20 cellular contexts compared by ENCODE assay signal in genomic region chr5:164824671-164825070, GRCh38.
A peak's percentile ranks its signal among the peaks of the same experiment; 100 is the strongest.
DNase-seq lines count a peak whose midpoint lies in the region; ATAC-seq, FAIRE-seq and TF ChIP-seq lines count a peak whose summit lies in the region.
"Had no signal": no experiment of that assay in that cellular context is flagged by ENCODE, and none has a peak within 500 bp of the region (broad histone marks: within the 10 kb centered on the region; RNA-seq: fewer than 3 reads in every experiment).

No MANE protein-coding gene starts in this region.

- CTCF ChIA-PET in WTC11 (lab: Charles Lee), result no interaction called here

- no peak overlapping the region for H3K27ac ChIP-seq in KMS-11
- H3K27ac ChIP-seq in parathyroid adenoma, result no peak overlapping the region
- no peak overlapping the region for H3K27ac ChIP-seq in H9 (ENCODE audit: insufficient read length, low read depth, low read length)
- H3K27ac ChIP-seq: C4-2B, HL-60 had no signal

- H2AFZ ChIP-seq in KMS-11 (ENCODE audit: low read depth), result peak overlapping the region; percentile 59; the same call in 1 of the 2 replicates
- no peak overlapping the region for H2AFZ ChIP-seq in parathyroid adenoma
- no peak overlapping the region for H2AFZ ChIP-seq in H9 (ENCODE audit: low read length)
- H2AFZ ChIP-seq: GM23338 had no signal

- H3K4me1 Mint-ChIP-seq in WTC11, result peaks cover 14% of the 10 kb centered on the region
- peaks cover 2 to 4% of the 10 kb centered on the region in 2 experiments; a peak in 2 of 4 replicates for H3K4me1 Mint-ChIP-seq in H9

- H3K36me3 ChIP-seq in KMS-11 (ENCODE audit: insufficient read depth) (no peaks in the 10 kb centered on the region), parathyroid adenoma (ENCODE audit: control insufficient read depth, insufficient read depth, low read length) (no peaks in the 10 kb centered on the region)

- H3K27ac Mint-ChIP-seq in WTC11, result peak overlapping the region; percentile 44; the same call in 1 of the 2 replicates
- no peak overlapping the region for H3K27ac Mint-ChIP-seq in H9
- H3K27ac Mint-ChIP-seq: CD4-positive, alpha-beta T cell; GM23338; HFFc6 had no signal

- H3K18ac ChIP-seq in H9 (ENCODE audit: insufficient read length, low read depth, low read length), result no peak overlapping the region

- H3K14ac ChIP-seq in H9 (ENCODE audit: insufficient read depth, low read length), result no peak overlapping the region

- H3K23me2 ChIP-seq in H9 (ENCODE audit: insufficient read length, low read depth, low read length, poor library complexity, severe bottlenecking), result no peaks in the 10 kb centered on the region

- no peaks in the 10 kb centered on the region for H3K9me3 ChIP-seq in parathyroid adenoma (ENCODE audit: control insufficient read depth, low read length)
- H3K9me3 ChIP-seq in H9 (ENCODE audit: control insufficient read depth, low read depth, low read length), result no peaks in the 10 kb centered on the region
- H3K9me3 ChIP-seq: Caco-2 had no signal

- no peak overlapping the region for H3T11ph ChIP-seq in H9 (ENCODE audit: low read length)

- H3K9me3 Mint-ChIP-seq in WTC11 (peaks cover 8% of the 10 kb centered on the region), H9 (no peaks in the 10 kb centered on the region; a peak in 1 of 5 replicates)
- H3K9me3 Mint-ChIP-seq: CD4-positive, alpha-beta T cell had no signal

- no peak for ATAC-seq in WTC11
- ATAC-seq: GM23338, HCT116 had no signal

- no peak overlapping the region for H3K56ac ChIP-seq in H9 (ENCODE audit: insufficient read length, low read depth, low read length)

- DNase-seq in WTC11 (ENCODE audit: low spot score) (no peak), left kidney (ENCODE audit: low read depth, low spot score) (peak; percentile 10), HTR-8/SVneo (ENCODE audit: insufficient read length, low spot score) (no peak), NCI-H526 (lab: John Stamatoyannopoulos, UW) (no peak), H9 (no peak)
- DNase-seq: AML-193; Caco-2; CD4-positive, alpha-beta T cell; GDM1; HFFc6; IMR-90 had no signal

- peak overlapping the region; percentile 44 for H3K4me2 ChIP-seq in KMS-11
- H3K4me2 ChIP-seq in parathyroid adenoma (ENCODE audit: low read length), result peak overlapping the region; percentile 25
- H3K4me2 ChIP-seq in H9 (ENCODE audit: insufficient read depth, insufficient read length, low read length), result no peak overlapping the region
- H3K4me2 ChIP-seq: GM23338 had no signal

- H3K79me2 ChIP-seq in KMS-11 (ENCODE audit: insufficient read depth, low read depth) (no peaks in the 10 kb centered on the region), parathyroid adenoma (no peaks in the 10 kb centered on the region), H9 (ENCODE audit: insufficient read depth, low read length) (no peaks in the 10 kb centered on the region)

- no peak overlapping the region for H2AK5ac ChIP-seq in H9 (ENCODE audit: insufficient read length, low read length)

- H2BK5ac ChIP-seq in H9 (ENCODE audit: insufficient read length, low read length), result no peak overlapping the region

- H3K27me3 ChIP-seq in KMS-11 (ENCODE audit: insufficient read depth, low read depth) (no peaks in the 10 kb centered on the region), parathyroid adenoma (ENCODE audit: control insufficient read depth, insufficient read depth, low read length) (no peaks in the 10 kb centered on the region), H9 (ENCODE audit: insufficient read depth, low read length) (no peaks in the 10 kb centered on the region)

- no peak overlapping the region for H2BK15ac ChIP-seq in H9 (ENCODE audit: low read depth, low read length)

- POLR2A ChIA-PET in WTC11 (lab: Charles Lee), result no interaction called here

- no peak overlapping the region for H2BK20ac ChIP-seq in H9 (ENCODE audit: low read depth, low read length, poor library complexity, severe bottlenecking)

- no peak overlapping the region for H3K23ac ChIP-seq in H9 (ENCODE audit: insufficient read length, low read depth, low read length)

- H2BK12ac ChIP-seq in H9 (ENCODE audit: insufficient read length, low read depth, low read length), result no peak overlapping the region

- H4K8ac ChIP-seq in H9 (replicated peaks; ENCODE audit: insufficient read length, low read depth, low read length), result no peak overlapping the region

- TF ChIP-seq CTCF in KMS-11 (conservative IDR thresholded peaks at IDR 0.05; ENCODE audit: low read depth, low read length) (no peak), WTC11 (IDR thresholded peaks at IDR 0.05) (no peak), parathyroid adenoma (IDR thresholded peaks at IDR 0.05) (no peak), H9 (conservative IDR thresholded peaks at IDR 0.05) (no peak)

- H3K4me1 ChIP-seq in KMS-11 (ENCODE audit: low read depth, poor library complexity, severe bottlenecking), result no peaks in the 10 kb centered on the region
- H3K4me1 ChIP-seq in parathyroid adenoma, result no peaks in the 10 kb centered on the region
- no peaks in the 10 kb centered on the region for H3K4me1 ChIP-seq in H9 (ENCODE audit: insufficient read depth, low read length)
- H3K4me1 ChIP-seq: Caco-2 had no signal

- H3K36me3 Mint-ChIP-seq in WTC11 (no peaks in the 10 kb centered on the region), H9 (ENCODE audit: insufficient read depth in 1 of 3, low read depth in 3 of 3) (no peaks in the 10 kb centered on the region)

- H4K20me1 ChIP-seq in KMS-11 (ENCODE audit: insufficient read depth) (no peaks in the 10 kb centered on the region), H9 (ENCODE audit: control insufficient read depth, insufficient read depth, insufficient read length) (no peaks in the 10 kb centered on the region)

- no peak for FAIRE-seq in HTR-8/SVneo (lab: Jason Lieb, UNC)
- FAIRE-seq: A204.1, D721Med, H54 had no signal

- H3K9ac ChIP-seq in KMS-11, result peak overlapping the region; percentile 27; the same call in 1 of the 2 replicates
- H3K9ac ChIP-seq in parathyroid adenoma, result no peak overlapping the region
- no peak overlapping the region for H3K9ac ChIP-seq in H9 (ENCODE audit: extremely low read depth, insufficient read length, low read length)

- H3K4ac ChIP-seq in H9 (ENCODE audit: low read depth, low read length), result no peak overlapping the region

- no peaks in the 10 kb centered on the region for H3K79me1 ChIP-seq in H9 (ENCODE audit: insufficient read depth, low read depth, low read length, poor library complexity, severe bottlenecking)

- no peak overlapping the region for H4K91ac ChIP-seq in H9 (ENCODE audit: insufficient read length, low read depth, low read length)

- WGBS in H9 (ENCODE audit: extremely low coverage, insufficient read length, low lambda C conversion rate), result no CpG with 5 or more reads among the region's 6 CpGs

- H3K4me3 Mint-ChIP-seq in WTC11, result no peak overlapping the region
- no peak overlapping the region for H3K4me3 Mint-ChIP-seq in H9
- H3K4me3 Mint-ChIP-seq: CD4-positive, alpha-beta T cell; GM23338; HFFc6 had no signal

- H3K4me3 ChIP-seq in KMS-11 (IDR thresholded peaks at IDR 0.05; ENCODE audit: insufficient read depth, low read depth, low read length) (no peak overlapping the region), parathyroid adenoma (ENCODE audit: low read depth, low read length) (peak overlapping the region; percentile 6)
- H3K4me3 ChIP-seq: GM23338 had no signal

- H3K27me3 Mint-ChIP-seq in WTC11 (ENCODE audit: low read depth) (no peaks in the 10 kb centered on the region), H9 (ENCODE audit: low read depth) (no peaks in the 10 kb centered on the region; the same call in 1 of the 2 replicates)
- H3K27me3 Mint-ChIP-seq: CD4-positive, alpha-beta T cell had no signal

- H2BK120ac ChIP-seq in H9 (ENCODE audit: low read depth, low read length, poor library complexity, severe bottlenecking), result no peak overlapping the region

- H4K5ac ChIP-seq in H9 (ENCODE audit: insufficient read length, low read depth, low read length), result no peak overlapping the region

TF ChIP-seq in WTC11, 78 proteins besides CTCF, POLR2A, EP300 and RAD21:
- TF ChIP-seq ZNF138 (CRISPR knock-in tag; conservative IDR thresholded peaks at IDR 0.05) (no peak), OVOL2 (CRISPR knock-in tag; IDR thresholded peaks at IDR 0.05; ENCODE audit: borderline replicate concordance) (no peak), ETV6 (CRISPR knock-in tag; IDR thresholded peaks at IDR 0.05) (no peak), GTF2I (CRISPR knock-in tag; conservative IDR thresholded peaks at IDR 0.05) (no peak), RORB (CRISPR knock-in tag; IDR thresholded peaks at IDR 0.05) (no peak), ZNF423 (CRISPR knock-in tag; IDR thresholded peaks at IDR 0.05) (no peak), FOXP1 (CRISPR knock-in tag; IDR thresholded peaks at IDR 0.05; ENCODE audit: borderline replicate concordance) (no peak), ZNF121 (CRISPR knock-in tag; IDR thresholded peaks at IDR 0.05) (no peak), ZNF425 (CRISPR knock-in tag; conservative IDR thresholded peaks at IDR 0.05) (no peak)
